In genomic region chr11:117839936-117840813, GRCh38 we compare ENCODE assay signal across 26 cellular contexts. TPM values are rescaled to one million over a fixed set of nuclear protein-coding genes. Genes with fewer than 3 reads are reported as not detected.
DNase-seq lines count a peak whose midpoint lies in the region; ATAC-seq and TF ChIP-seq lines count a peak whose summit lies in the region.
"Had no signal": no experiment of that assay in that cellular context is flagged by ENCODE, and none has a peak within 500 bp of the region (broad histone marks: within the 10 kb centered on the region; RNA-seq: fewer than 3 reads in every experiment).

No MANE protein-coding gene starts in this region.

- peaks cover 7% of the 10 kb centered on the region for H3K27me3 Mint-ChIP-seq in activated CD8-positive, alpha-beta T cell treated with anti-CD3 and anti-CD28 coated beads, Interleukin-2, amount 10 ng/mL, durations not matched to agents 7 days and 5 days (ENCODE audit: low read depth)
- peaks cover 1% of the 10 kb centered on the region for H3K27me3 Mint-ChIP-seq in activated CD8-positive, alpha-beta T cell treated with anti-CD3 and anti-CD28 coated beads for 36 hours
- H3K27me3 Mint-ChIP-seq in CD4-positive, CD25-positive, alpha-beta regulatory T cell: peaks cover 6% of the 10 kb centered on the region

- no peaks in the 10 kb centered on the region for H3K36me3 Mint-ChIP-seq in activated CD8-positive, alpha-beta T cell treated with anti-CD3 and anti-CD28 coated beads, Interleukin-2, amount 10 ng/mL, durations not matched to agents 7 days and 5 days (ENCODE audit: low read depth)
- H3K36me3 Mint-ChIP-seq in activated CD8-positive, alpha-beta T cell treated with anti-CD3 and anti-CD28 coated beads for 36 hours (ENCODE audit: low read depth): no peaks in the 10 kb centered on the region
- H3K36me3 Mint-ChIP-seq in CD4-positive, CD25-positive, alpha-beta regulatory T cell: no peaks in the 10 kb centered on the region

- POLR2A ChIA-PET in activated CD8-positive, alpha-beta T cell treated with anti-CD3 and anti-CD28 coated beads, Interleukin-2, amount 10 ng/mL, durations not matched to agents 7 days and 5 days (lab: Charles Lee): no interaction called here
- POLR2A ChIA-PET in activated CD8-positive, alpha-beta T cell treated with anti-CD3 and anti-CD28 coated beads for 36 hours (lab: Charles Lee): interaction anchor here (0.6 to 0.8 kb wide), 2 partner anchors 83 to 170 kb away, joined by 3 read pairs; no protein-coding TSS in a partner anchor

- H3K27ac ChIP-seq in CD4-positive, CD25-positive, alpha-beta regulatory T cell (ENCODE audit: insufficient read depth, low read length, poor library complexity, severe bottlenecking): no peak overlapping the region
- H3K27ac ChIP-seq in dorsolateral prefrontal cortex: peak overlapping the region in 4 of 59 donors; percentile 16 to 48 (median 31)
- H3K27ac ChIP-seq: cardiac muscle cell, heart right ventricle, KMS-11, neural progenitor cell had no signal

- no peak for ATAC-seq in activated CD8-positive, alpha-beta T cell treated with anti-CD3 and anti-CD28 coated beads, Interleukin-2, amount 10 ng/mL, durations not matched to agents 7 days and 5 days
- no peak for ATAC-seq in activated CD8-positive, alpha-beta T cell treated with anti-CD3 and anti-CD28 coated beads for 36 hours
- ATAC-seq in CD4-positive, CD25-positive, alpha-beta regulatory T cell (ENCODE audit: low read depth in 2 of 2): no peak
- ATAC-seq: heart right ventricle, mucosa of descending colon had no signal

- no peak for TF ChIP-seq CTCF in activated CD8-positive, alpha-beta T cell treated with anti-CD3 and anti-CD28 coated beads for 36 hours (IDR thresholded peaks at IDR 0.05)
- TF ChIP-seq CTCF in dorsolateral prefrontal cortex (IDR thresholded peaks at IDR 0.05 in 54 of 56, conservative IDR thresholded peaks at IDR 0.05 in 2 of 56; ENCODE audit: low read depth in 1 of 56, partially characterized antibody in 56 of 56): no peak

- in situ Hi-C loops in ACHN (cut with HindIII; ENCODE audit: low pct_ligation_motif_present, low pct_unique_long_range_greater_than_20kb, low sequenced_read_pairs): no loop called here

- H3K27me3 ChIP-seq in CD4-positive, CD25-positive, alpha-beta regulatory T cell (ENCODE audit: control insufficient read depth, insufficient read depth, low read length): no peaks in the 10 kb centered on the region
- no peaks in the 10 kb centered on the region for H3K27me3 ChIP-seq in dorsolateral prefrontal cortex
- H3K27me3 ChIP-seq: cardiac muscle cell, heart right ventricle, neural progenitor cell, upper lobe of left lung had no signal

- no peaks in the 10 kb centered on the region for H3K36me3 ChIP-seq in CD4-positive, CD25-positive, alpha-beta regulatory T cell (ENCODE audit: control insufficient read depth, insufficient read depth, low read length)
- H3K36me3 ChIP-seq: neural progenitor cell had no signal

- peaks cover 29% of the 10 kb centered on the region for H3K4me1 Mint-ChIP-seq in activated CD8-positive, alpha-beta T cell treated with anti-CD3 and anti-CD28 coated beads, Interleukin-2, amount 10 ng/mL, durations not matched to agents 7 days and 5 days (ENCODE audit: low read depth)
- H3K4me1 Mint-ChIP-seq in activated CD8-positive, alpha-beta T cell treated with anti-CD3 and anti-CD28 coated beads for 36 hours (ENCODE audit: low read depth): peaks cover 8% of the 10 kb centered on the region
- H3K4me1 Mint-ChIP-seq in CD4-positive, CD25-positive, alpha-beta regulatory T cell: peaks cover 0 to 12% (median 3%) of the 10 kb centered on the region in 4 donors

- H3K9me3 Mint-ChIP-seq in activated CD8-positive, alpha-beta T cell treated with anti-CD3 and anti-CD28 coated beads, Interleukin-2, amount 10 ng/mL, durations not matched to agents 7 days and 5 days (ENCODE audit: insufficient read depth): no peaks in the 10 kb centered on the region
- H3K9me3 Mint-ChIP-seq in activated CD8-positive, alpha-beta T cell treated with anti-CD3 and anti-CD28 coated beads for 36 hours: no peaks in the 10 kb centered on the region
- H3K9me3 Mint-ChIP-seq in CD4-positive, CD25-positive, alpha-beta regulatory T cell: no peaks in the 10 kb centered on the region
- H3K9me3 Mint-ChIP-seq: HFFc6, neural progenitor cell had no signal

- no peaks in the 10 kb centered on the region for H3K9me3 ChIP-seq in CD4-positive, CD25-positive, alpha-beta regulatory T cell (ENCODE audit: control insufficient read depth in 2 of 2, low read length in 2 of 2)
- H3K9me3 ChIP-seq: heart right ventricle, mucosa of descending colon, upper lobe of left lung had no signal

- DNase-seq in activated CD8-positive, alpha-beta T cell treated with anti-CD3 and anti-CD28 coated beads, Interleukin-2, amount 10 ng/mL, durations not matched to agents 7 days and 5 days: peak; percentile 17
- DNase-seq in activated CD8-positive, alpha-beta T cell treated with anti-CD3 and anti-CD28 coated beads for 36 hours: no peak
- no peak for DNase-seq in CD4-positive, CD25-positive, alpha-beta regulatory T cell
- DNase-seq in dorsolateral prefrontal cortex (peak in 6 of 10 donors; percentile 9 to 27 (median 16)), posterior vena cava (ENCODE audit: low spot score) (peak; percentile 59), ACHN (no peak), NCI-H1105 (lab: John Stamatoyannopoulos, UW) (no peak), SKM-1 (lab: John Stamatoyannopoulos, UW; ENCODE audit: unreplicated experiment) (no peak)
- DNase-seq: activated CD4-positive, CD25-positive, alpha-beta regulatory T cell; activated naive CD4-positive, alpha-beta T cell treated with Interleukin-2 at 50 U/mL for 16 hours; C1 segment of cervical spinal cord; HFFc6; NCI-H1930; NCI-H69; RPMI8226; stimulated activated CD4-positive, alpha-beta T cell treated with anti-CD3 and anti-CD28 coated beads, Interleukin-4, amount 100 ng/mL, for 24 hours; stimulated activated naive CD4-positive, alpha-beta T cell treated with Interleukin-2 at 50 U/mL for 16 hours; T1000 had no signal

- H3K4me3 Mint-ChIP-seq in activated CD8-positive, alpha-beta T cell treated with anti-CD3 and anti-CD28 coated beads, Interleukin-2, amount 10 ng/mL, durations not matched to agents 7 days and 5 days: no peak overlapping the region
- H3K4me3 Mint-ChIP-seq in activated CD8-positive, alpha-beta T cell treated with anti-CD3 and anti-CD28 coated beads for 36 hours: no peak overlapping the region
- no peak overlapping the region for H3K4me3 Mint-ChIP-seq in CD4-positive, CD25-positive, alpha-beta regulatory T cell
- H3K4me3 Mint-ChIP-seq: HFFc6, neural progenitor cell had no signal

- intact Hi-C loops in activated CD8-positive, alpha-beta T cell treated with anti-CD3 and anti-CD28 coated beads for 36 hours (cut with micrococcal nuclease): no loop called here
- intact Hi-C loops in dorsolateral prefrontal cortex (cut with DNase I) (loop anchor here in 1 of 2 donors (5.0 kb wide), 1 partner anchor 212 kb away; no protein-coding TSS in a partner anchor), posterior vena cava (cut with DNase I) (loop anchor here in 1 of 2 donors (5.0 kb wide), 1 partner anchor 62 kb away; no protein-coding TSS in a partner anchor)

- CTCF ChIA-PET in activated CD8-positive, alpha-beta T cell treated with anti-CD3 and anti-CD28 coated beads, Interleukin-2, amount 10 ng/mL, durations not matched to agents 7 days and 5 days (lab: Charles Lee): interaction anchor here (0.6 to 8.9 kb wide), 3 partner anchors 24 to 213 kb away, joined by 3 to 212 read pairs (median 13); no protein-coding TSS in a partner anchor
- CTCF ChIA-PET in activated CD8-positive, alpha-beta T cell treated with anti-CD3 and anti-CD28 coated beads for 36 hours (lab: Charles Lee): interaction anchor here (1.0 to 10.2 kb wide), 3 partner anchors 9 to 213 kb away, joined by 3 to 205 read pairs (median 118); no protein-coding TSS in a partner anchor

- no peaks in the 10 kb centered on the region for H3K4me1 ChIP-seq in CD4-positive, CD25-positive, alpha-beta regulatory T cell (ENCODE audit: control insufficient read depth, insufficient read depth, low read length, poor library complexity, severe bottlenecking)
- H3K4me1 ChIP-seq: neural progenitor cell had no signal

- no peak overlapping the region for H3K27ac Mint-ChIP-seq in activated CD8-positive, alpha-beta T cell treated with anti-CD3 and anti-CD28 coated beads, Interleukin-2, amount 10 ng/mL, durations not matched to agents 7 days and 5 days
- no peak overlapping the region for H3K27ac Mint-ChIP-seq in activated CD8-positive, alpha-beta T cell treated with anti-CD3 and anti-CD28 coated beads for 36 hours
- H3K27ac Mint-ChIP-seq in CD4-positive, CD25-positive, alpha-beta regulatory T cell: peak overlapping the region; percentile 45 to 54 (median 51)
- H3K27ac Mint-ChIP-seq: HFFc6, neural progenitor cell had no signal

- H3K4me3 ChIP-seq in CD4-positive, CD25-positive, alpha-beta regulatory T cell (ENCODE audit: low read depth, low read length): no peak overlapping the region
- H3K4me3 ChIP-seq in dorsolateral prefrontal cortex: no peak overlapping the region
- H3K4me3 ChIP-seq: cardiac muscle cell, heart right ventricle, mucosa of descending colon, neural progenitor cell, upper lobe of left lung had no signal

RNA-seq across cellular contexts. Expression of gene FXYD2, which starts 15.6 kb away (rescaled TPM):
- total RNA-seq in activated CD8-positive, alpha-beta T cell treated with anti-CD3 and anti-CD28 coated beads, Interleukin-2, amount 10 ng/mL, durations not matched to agents 7 days and 5 days: 10 to 100 TPM; 22.5 to 24.3 TPM
- total RNA-seq in activated CD8-positive, alpha-beta T cell treated with anti-CD3 and anti-CD28 coated beads for 36 hours: 1 to 10 TPM; 6.7 to 7.2 TPM
- total RNA-seq in CD4-positive, CD25-positive, alpha-beta regulatory T cell: 4.0 TPM
- 10 to 100 TPM; 35.5 to 88.9 (median 72.3) TPM for polyA plus RNA-seq in CD4-positive, CD25-positive, alpha-beta regulatory T cell
- 10 to 100 TPM in 5 of 120 experiments, 1 to 10 TPM in 115; 1.5 to 14.9 (median 4.6) TPM for total RNA-seq in dorsolateral prefrontal cortex
- 1 to 10 TPM; 3.6 to 4.5 TPM for total RNA-seq in posterior vena cava
- total RNA-seq: A673 had no signal

RNA-seq across cellular contexts. Expression of gene FXYD6, which starts 36.3 kb away (rescaled TPM):
- total RNA-seq in activated CD8-positive, alpha-beta T cell treated with anti-CD3 and anti-CD28 coated beads, Interleukin-2, amount 10 ng/mL, durations not matched to agents 7 days and 5 days: under 1 TPM in 1 of 2 experiments, not detected in 1; 0.24 TPM
- not detected for total RNA-seq in activated CD8-positive, alpha-beta T cell treated with anti-CD3 and anti-CD28 coated beads for 36 hours
- not detected for total RNA-seq in CD4-positive, CD25-positive, alpha-beta regulatory T cell
- polyA plus RNA-seq in CD4-positive, CD25-positive, alpha-beta regulatory T cell: not detected
- total RNA-seq in dorsolateral prefrontal cortex: 100 to 1,000 TPM; 188 to 567 (median 374) TPM
- total RNA-seq in posterior vena cava: 100 to 1,000 TPM in 1 of 2 donors, 10 to 100 TPM in 1; 62.8 to 107 TPM
- total RNA-seq: HFFc6, HT-29 had no signal

RNA-seq across cellular contexts. Expression of gene DSCAML1, which starts 43.2 kb away (rescaled TPM):
- total RNA-seq in activated CD8-positive, alpha-beta T cell treated with anti-CD3 and anti-CD28 coated beads, Interleukin-2, amount 10 ng/mL, durations not matched to agents 7 days and 5 days: under 1 TPM; 0.16 to 0.37 TPM
- total RNA-seq in activated CD8-positive, alpha-beta T cell treated with anti-CD3 and anti-CD28 coated beads for 36 hours: under 1 TPM; 0.13 to 0.29 TPM
- total RNA-seq in CD4-positive, CD25-positive, alpha-beta regulatory T cell: 1.6 TPM
- under 1 TPM in 3 of 4 donors, not detected in 1; 0.08 to 0.34 (median 0.25) TPM for polyA plus RNA-seq in CD4-positive, CD25-positive, alpha-beta regulatory T cell
- total RNA-seq in dorsolateral prefrontal cortex (10 to 100 TPM; 16.1 to 61.7 (median 35.6) TPM), posterior vena cava (1 to 10 TPM; 1.2 to 1.5 TPM)
- total RNA-seq: A673, HFFc6, HT-29 had no signal
- polyA plus RNA-seq: cardiac muscle cell had no signal

Comparison
In these comparisons a context has a peak if more than half of its experiments do, and no peak if none do; other contexts are left out.
1. DNase-seq: peak in activated CD8-positive, alpha-beta T cell treated with anti-CD3 and anti-CD28 coated beads, Interleukin-2, amount 10 ng/mL, durations not matched to agents 7 days and 5 days (single experiment), dorsolateral prefrontal cortex (6 of 10) and posterior vena cava (single experiment); none in activated CD8-positive, alpha-beta T cell treated with anti-CD3 and anti-CD28 coated beads for 36 hours (single experiment), CD4-positive, CD25-positive, alpha-beta regulatory T cell (0 of 3), ACHN (single experiment), NCI-H1105 (single experiment) and SKM-1 (single experiment).
2. H3K27ac Mint-ChIP-seq: peak in CD4-positive, CD25-positive, alpha-beta regulatory T cell (3 of 3); none in activated CD8-positive, alpha-beta T cell treated with anti-CD3 and anti-CD28 coated beads, Interleukin-2, amount 10 ng/mL, durations not matched to agents 7 days and 5 days (single experiment) and activated CD8-positive, alpha-beta T cell treated with anti-CD3 and anti-CD28 coated beads for 36 hours (single experiment).
3. RNA of gene FXYD6, which starts 36.3 kb away (total RNA-seq): 188 to 567 TPM in dorsolateral prefrontal cortex and 62.8 to 107 TPM in posterior vena cava; 0.24 TPM in activated CD8-positive, alpha-beta T cell treated with anti-CD3 and anti-CD28 coated beads, Interleukin-2, amount 10 ng/mL, durations not matched to agents 7 days and 5 days, not detected in activated CD8-positive, alpha-beta T cell treated with anti-CD3 and anti-CD28 coated beads for 36 hours and not detected in CD4-positive, CD25-positive, alpha-beta regulatory T cell (single experiment); every median in the first group is over 10 times any median in the second.